Comparison of ENCODE assay signal across 11 cellular contexts in genomic region chr19:35416331-35416730, GRCh38. TPM values are rescaled to one million over a fixed set of nuclear protein-coding genes. Genes with fewer than 3 reads are reported as not detected.
"Had no signal": no experiment of that assay in that cellular context is flagged by ENCODE, and none has a peak within 500 bp of the region (broad histone marks: within the 10 kb centered on the region; RNA-seq: fewer than 3 reads in every experiment).

No MANE protein-coding gene starts in this region.

- H3K9me3 ChIP-seq: HAP-1 had no signal

- H3K36me3 ChIP-seq: HAP-1 had no signal

- H3K4me1 ChIP-seq: HAP-1 had no signal

- ATAC-seq: GM23338, HCT116, HepG2 had no signal

- DNase-seq: H7, HFFc6, KBM-7 had no signal

- H3K4me3 ChIP-seq: GM23338, HAP-1 had no signal

- H3K27ac ChIP-seq: HL-60, KMS-11 had no signal

RNA-seq across cellular contexts. Expression of gene FFAR2, which starts 31.7 kb away (rescaled TPM):
- total RNA-seq: GM23338, H4, H7, HepG2, HFFc6, HT1080 had no signal

RNA-seq across cellular contexts. Expression of gene GPR42, which starts 45.5 kb away (rescaled TPM):
- total RNA-seq: GM23338, H7, HepG2, HFFc6, HT1080 had no signal

RNA-seq across cellular contexts. Expression of gene FFAR3, which starts 58.1 kb away (rescaled TPM):
- total RNA-seq: H7, HepG2, HFFc6 had no signal
